In genomic region chr1:19067912-19068638, GRCh38 we compare ENCODE assay signal across 25 cellular contexts.
DNase-seq lines count a peak whose midpoint lies in the region; ATAC-seq, FAIRE-seq and TF ChIP-seq lines count a peak whose summit lies in the region.
"Had no signal": no experiment of that assay in that cellular context is flagged by ENCODE, and none has a peak within 500 bp of the region (broad histone marks: within the 10 kb centered on the region; RNA-seq: fewer than 3 reads in every experiment).

No MANE protein-coding gene starts in this region.

- TF ChIP-seq CTCF in activated CD8-positive, alpha-beta T cell treated with anti-CD3 and anti-CD28 coated beads for 36 hours (IDR thresholded peaks at IDR 0.05), result no peak
- TF ChIP-seq CTCF in Panc1 (IDR thresholded peaks at IDR 0.05) (no peak), HepG2 (CRISPR knock-in tag; IDR thresholded peaks at IDR 0.05) (no peak), thyroid gland (IDR thresholded peaks at IDR 0.05) (no peak)

- TF ChIP-seq RAD21 in HepG2 (CRISPR knock-in tag; IDR thresholded peaks at IDR 0.05), result no peak

- H3K36me3 Mint-ChIP-seq in activated CD8-positive, alpha-beta T cell treated with anti-CD3 and anti-CD28 coated beads, Interleukin-2, amount 10 ng/mL, durations not matched to agents 7 days and 5 days (ENCODE audit: low read depth), result peaks cover 7% of the 10 kb centered on the region
- H3K36me3 Mint-ChIP-seq in activated CD8-positive, alpha-beta T cell treated with anti-CD3 and anti-CD28 coated beads for 36 hours (ENCODE audit: low read depth), result peaks cover 3% of the 10 kb centered on the region

- H3K4me3 ChIP-seq in Panc1 (ENCODE audit: low read depth in 2 of 2, low read length in 2 of 2) (no peak overlapping the region), HepG2 (replicated peaks in 1 of 3; ENCODE audit: insufficient read depth in 1 of 3, low read depth in 2 of 3, low read length in 3 of 3) (peak overlapping the region in 1 of 3 experiments; percentile 53; a peak in 2 of 6 replicates), thyroid gland (replicated peaks in 1 of 3) (no peak overlapping the region)
- H3K4me3 ChIP-seq: GM23338, prostate gland, sigmoid colon, upper lobe of left lung had no signal

- POLR2A ChIA-PET in activated CD8-positive, alpha-beta T cell treated with anti-CD3 and anti-CD28 coated beads, Interleukin-2, amount 10 ng/mL, durations not matched to agents 7 days and 5 days (lab: Charles Lee), result no interaction called here
- POLR2A ChIA-PET in activated CD8-positive, alpha-beta T cell treated with anti-CD3 and anti-CD28 coated beads for 36 hours (lab: Charles Lee), result no interaction called here
- POLR2A ChIA-PET in Panc1 (lab: Charles Lee) (no interaction called here), HepG2 (lab: Yijun Ruan, JAX) (interaction anchor here (1.3 kb wide), 1 partner anchor 24 kb away, joined by 3 read pairs; no protein-coding TSS in a partner anchor)

- intact Hi-C loops in activated CD8-positive, alpha-beta T cell treated with anti-CD3 and anti-CD28 coated beads for 36 hours (cut with micrococcal nuclease), result no loop called here
- intact Hi-C loops in Panc1 (cut with micrococcal nuclease; ENCODE audit: unreplicated experiment) (no loop called here), HepG2 (cut with micrococcal nuclease; ENCODE audit: unreplicated experiment) (loop anchor here (2.0 to 5.0 kb wide), 2 partner anchors 31 to 56 kb away; no protein-coding TSS in a partner anchor), thyroid gland (cut with DNase I) (no loop called here)

- H3K4me1 ChIP-seq in Panc1 (ENCODE audit: control insufficient read depth, insufficient read depth, low read length) (peaks cover 49% of the 10 kb centered on the region), HepG2 (ENCODE audit: insufficient read depth, low read length) (peaks cover 80% of the 10 kb centered on the region), thyroid gland (peaks cover 34 to 54% of the 10 kb centered on the region in 2 donors)

- CTCF ChIA-PET in activated CD8-positive, alpha-beta T cell treated with anti-CD3 and anti-CD28 coated beads, Interleukin-2, amount 10 ng/mL, durations not matched to agents 7 days and 5 days (lab: Charles Lee), result interaction anchor here (0.6 to 1.1 kb wide), 2 partner anchors 17 to 155 kb away, joined by 3 read pairs; no protein-coding TSS in a partner anchor
- CTCF ChIA-PET in activated CD8-positive, alpha-beta T cell treated with anti-CD3 and anti-CD28 coated beads for 36 hours (lab: Charles Lee), result interaction anchor here (1.1 to 1.6 kb wide), 2 partner anchors 12 to 161 kb away, joined by 3 to 4 read pairs; no protein-coding TSS in a partner anchor
- CTCF ChIA-PET in Panc1 (lab: Charles Lee) (no interaction called here), HepG2 (lab: Yijun Ruan, JAX; ENCODE audit: low intra/inter-chr PET ratio, low total read pairs) (no interaction called here)

- peaks cover 7% of the 10 kb centered on the region for H3K4me1 Mint-ChIP-seq in activated CD8-positive, alpha-beta T cell treated with anti-CD3 and anti-CD28 coated beads, Interleukin-2, amount 10 ng/mL, durations not matched to agents 7 days and 5 days (ENCODE audit: low read depth)
- peaks cover 3% of the 10 kb centered on the region for H3K4me1 Mint-ChIP-seq in activated CD8-positive, alpha-beta T cell treated with anti-CD3 and anti-CD28 coated beads for 36 hours (ENCODE audit: low read depth)

- no peaks in the 10 kb centered on the region for H3K9me3 ChIP-seq in Panc1 (ENCODE audit: control insufficient read depth, insufficient read depth, low read depth, low read length)
- H3K9me3 ChIP-seq in HepG2 (ENCODE audit: low read length), result no peaks in the 10 kb centered on the region
- no peaks in the 10 kb centered on the region for H3K9me3 ChIP-seq in thyroid gland
- H3K9me3 ChIP-seq: prostate gland, sigmoid colon, upper lobe of left lung had no signal

- in situ Hi-C loops in Panc1 (cut with HindIII; ENCODE audit: low pct_unique_long_range_greater_than_20kb, low sequenced_read_pairs), result no loop called here
- in situ Hi-C loops in HepG2 (cut with HindIII; ENCODE audit: extremely low pct_ligation_motif_present, low pct_unique_long_range_greater_than_20kb), result no loop called here

- BruUV-seq in Panc1 (replicated peaks; lab: Mats Ljungman, UMichigan) (no TSS peak), HepG2 (replicated peaks; lab: Mats Ljungman, UMichigan) (no TSS peak)

- H3K27ac Mint-ChIP-seq in activated CD8-positive, alpha-beta T cell treated with anti-CD3 and anti-CD28 coated beads, Interleukin-2, amount 10 ng/mL, durations not matched to agents 7 days and 5 days, result no peak overlapping the region
- H3K27ac Mint-ChIP-seq in activated CD8-positive, alpha-beta T cell treated with anti-CD3 and anti-CD28 coated beads for 36 hours, result no peak overlapping the region
- H3K27ac Mint-ChIP-seq: activated naive CD8-positive, alpha-beta T cell treated with anti-CD3 and anti-CD28 coated beads, Interleukin-2, amount 10 ng/mL, durations not matched to agents 7 days and 5 days; dendritic cell treated with granulocyte-macrophage colony-stimulating factor and Interleukin-4, amounts not matched to agents 40 ng/mL and 50 ng/mL, for 4 days; GM23338 had no signal

- H3K27me3 ChIP-seq in Panc1 (ENCODE audit: control insufficient read depth, insufficient read depth, low read length) (no peaks in the 10 kb centered on the region), HepG2 (ENCODE audit: control insufficient read depth in 1 of 2, insufficient read depth in 2 of 2, low read length in 2 of 2) (peaks cover 0 to 8% of the 10 kb centered on the region in 2 experiments; a peak in 2 of 5 replicates), thyroid gland (no peaks in the 10 kb centered on the region)
- H3K27me3 ChIP-seq: sigmoid colon, upper lobe of left lung had no signal

- TF ChIP-seq POLR2A in HepG2 (IDR thresholded peaks at IDR 0.05; ENCODE audit: insufficient read depth in 1 of 2, low read depth in 2 of 2, low read length in 2 of 2) (no peak), thyroid gland (IDR thresholded peaks at IDR 0.05) (no peak)

- FAIRE-seq in HepG2 (lab: Jason Lieb, UNC), result no peak
- FAIRE-seq: GM18507, GM19239 had no signal

- no peaks in the 10 kb centered on the region for H3K79me2 ChIP-seq in HepG2 (ENCODE audit: insufficient read depth, low read length)

- H3K27me3 Mint-ChIP-seq in activated CD8-positive, alpha-beta T cell treated with anti-CD3 and anti-CD28 coated beads, Interleukin-2, amount 10 ng/mL, durations not matched to agents 7 days and 5 days (ENCODE audit: low read depth), result peaks cover 9% of the 10 kb centered on the region
- no peaks in the 10 kb centered on the region for H3K27me3 Mint-ChIP-seq in activated CD8-positive, alpha-beta T cell treated with anti-CD3 and anti-CD28 coated beads for 36 hours
- H3K27me3 Mint-ChIP-seq: CD4-positive, alpha-beta memory T cell had no signal

- no peaks in the 10 kb centered on the region for H3K9me3 Mint-ChIP-seq in activated CD8-positive, alpha-beta T cell treated with anti-CD3 and anti-CD28 coated beads, Interleukin-2, amount 10 ng/mL, durations not matched to agents 7 days and 5 days (ENCODE audit: insufficient read depth)
- H3K9me3 Mint-ChIP-seq in activated CD8-positive, alpha-beta T cell treated with anti-CD3 and anti-CD28 coated beads for 36 hours, result no peaks in the 10 kb centered on the region
- H3K9me3 Mint-ChIP-seq: activated naive CD8-positive, alpha-beta T cell treated with anti-CD3 and anti-CD28 coated beads, Interleukin-2, amount 10 ng/mL, durations not matched to agents 7 days and 5 days; CD4-positive, alpha-beta memory T cell; dendritic cell treated with granulocyte-macrophage colony-stimulating factor and Interleukin-4, amounts not matched to agents 40 ng/mL and 50 ng/mL, for 4 days; GM23338 had no signal

- H3K4me3 Mint-ChIP-seq in activated CD8-positive, alpha-beta T cell treated with anti-CD3 and anti-CD28 coated beads, Interleukin-2, amount 10 ng/mL, durations not matched to agents 7 days and 5 days, result no peak overlapping the region
- no peak overlapping the region for H3K4me3 Mint-ChIP-seq in activated CD8-positive, alpha-beta T cell treated with anti-CD3 and anti-CD28 coated beads for 36 hours
- H3K4me3 Mint-ChIP-seq: activated naive CD8-positive, alpha-beta T cell treated with anti-CD3 and anti-CD28 coated beads, Interleukin-2, amount 10 ng/mL, durations not matched to agents 7 days and 5 days; dendritic cell treated with granulocyte-macrophage colony-stimulating factor and Interleukin-4, amounts not matched to agents 40 ng/mL and 50 ng/mL, for 4 days; GM23338 had no signal

- ATAC-seq in activated CD8-positive, alpha-beta T cell treated with anti-CD3 and anti-CD28 coated beads, Interleukin-2, amount 10 ng/mL, durations not matched to agents 7 days and 5 days, result peak; percentile 12
- ATAC-seq in activated CD8-positive, alpha-beta T cell treated with anti-CD3 and anti-CD28 coated beads for 36 hours, result no peak
- no peak for ATAC-seq in Panc1
- peak; percentile 5; the same call in 2 of the 3 replicates for ATAC-seq in HepG2

- WGBS in HepG2 (ENCODE audit: low lambda C conversion rate), result 3% methylated on average over 6 of the region's 14 CpGs
- whole genome bisulfite sequencing in thyroid gland, 2 donors, result 70 to 74% methylated on average over 10 to 14 of the region's 14 CpGs

- no peak for DNase-seq in activated CD8-positive, alpha-beta T cell treated with anti-CD3 and anti-CD28 coated beads, Interleukin-2, amount 10 ng/mL, durations not matched to agents 7 days and 5 days
- DNase-seq in activated CD8-positive, alpha-beta T cell treated with anti-CD3 and anti-CD28 coated beads for 36 hours, result no peak
- DNase-seq in Panc1 (ENCODE audit: low read depth, low spot score) (no peak), HepG2 (ENCODE audit: low spot score) (no peak), thyroid gland (peak in 1 of 2 donors; percentile 45), GF-D8 (lab: John Stamatoyannopoulos, UW) (no peak), NCI-H446 treated with DMSO at 0.1 percent for 48 hours (lab: John Stamatoyannopoulos, UW) (no peak), dedifferentiated amniotic fluid mesenchymal stem cell (ENCODE audit: extremely low spot score) (no peak)
- DNase-seq: 8988T; activated naive CD8-positive, alpha-beta T cell treated with anti-CD3 and anti-CD28 coated beads, Interleukin-2, amount 10 ng/mL, durations not matched to agents 7 days and 5 days; aorta; CD4-positive, alpha-beta memory T cell; glutamatergic neuron; NCI-H1417 treated with DMSO at 0.1 percent for 48 hours; NCI-H526 treated with DMSO at 0.1 percent for 48 hours; Right ventricle myocardium superior; sigmoid colon; stimulated activated CD4-positive, alpha-beta T cell treated with anti-CD3 and anti-CD28 coated beads, Interleukin-4, amount 100 ng/mL, for 24 hours had no signal

- TF ChIP-seq EP300 in HepG2 (IDR thresholded peaks at IDR 0.05; ENCODE audit: low read depth in 2 of 2, low read length in 2 of 2) (no peak), HepG2 (CRISPR knock-in tag; IDR thresholded peaks at IDR 0.05; ENCODE audit: borderline replicate concordance) (no peak)

- no peak overlapping the region for H2AFZ ChIP-seq in HepG2 (ENCODE audit: low read length)
- H2AFZ ChIP-seq: GM23338 had no signal

- H4K20me1 ChIP-seq in HepG2 (ENCODE audit: insufficient read depth, low read length), result no peaks in the 10 kb centered on the region

- H3K27ac ChIP-seq in Panc1 (ENCODE audit: low read length) (peak overlapping the region; percentile 76), HepG2 (ENCODE audit: extremely low read length, insufficient read depth, low read length) (no peak overlapping the region), thyroid gland (peak overlapping the region; percentile 91 to 97 (median 91))
- H3K27ac ChIP-seq: KMS-11, sigmoid colon had no signal

- H3K9ac ChIP-seq in HepG2 (ENCODE audit: insufficient read depth, low read depth, low read length), result no peak overlapping the region
- H3K9ac ChIP-seq: KMS-11 had no signal

- H3K36me3 ChIP-seq in Panc1 (ENCODE audit: control insufficient read depth, insufficient read depth, low read length) (no peaks in the 10 kb centered on the region), HepG2 (replicated peaks in 1 of 2; ENCODE audit: control insufficient read depth in 1 of 2, insufficient read depth in 2 of 2, low read length in 2 of 2) (peaks cover 0 to 1% of the 10 kb centered on the region in 2 experiments; a peak in 4 of 5 replicates), thyroid gland (no peaks in the 10 kb centered on the region)
- H3K36me3 ChIP-seq: prostate gland had no signal

- peak overlapping the region; percentile 69 for H3K4me2 ChIP-seq in HepG2 (ENCODE audit: low read depth, low read length)
- H3K4me2 ChIP-seq: GM23338, KMS-11 had no signal

Comparison
In these comparisons a context has a peak if more than half of its experiments do, and no peak if none do; other contexts are left out.
1. ATAC-seq: peak in activated CD8-positive, alpha-beta T cell treated with anti-CD3 and anti-CD28 coated beads, Interleukin-2, amount 10 ng/mL, durations not matched to agents 7 days and 5 days (single experiment) and HepG2 (single experiment); none in activated CD8-positive, alpha-beta T cell treated with anti-CD3 and anti-CD28 coated beads for 36 hours (single experiment) and Panc1 (single experiment).
2. CTCF ChIA-PET loops: an anchor here in activated CD8-positive, alpha-beta T cell treated with anti-CD3 and anti-CD28 coated beads, Interleukin-2, amount 10 ng/mL, durations not matched to agents 7 days and 5 days (0.6 to 1.1 kb wide) and activated CD8-positive, alpha-beta T cell treated with anti-CD3 and anti-CD28 coated beads for 36 hours (1.1 to 1.6 kb wide); none called in Panc1 and HepG2.